ENCODE assay signal across 15 cellular contexts in the genomic region with DNA sequence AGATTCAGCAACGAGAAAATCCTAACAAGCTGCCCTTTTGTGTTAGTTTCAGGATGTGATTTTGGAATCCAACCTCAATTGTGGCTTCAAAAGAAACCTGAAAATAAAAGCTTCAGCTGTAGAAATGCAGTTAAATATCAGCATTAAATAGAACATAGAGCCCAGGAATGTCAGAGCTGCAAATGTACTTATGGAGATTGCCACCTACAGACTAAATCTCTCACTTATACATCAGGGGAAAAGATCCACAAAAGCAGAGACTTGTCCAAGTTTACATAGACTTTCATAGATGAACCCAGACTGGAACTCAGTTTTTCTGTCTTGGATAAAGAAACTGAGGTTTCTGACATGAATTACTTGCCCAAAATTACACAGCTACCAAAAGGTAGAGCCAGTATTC.
"Had no signal": no experiment of that assay in that cellular context is flagged by ENCODE, and none has a peak within 500 bp of the region (broad histone marks: within the 10 kb centered on the region; RNA-seq: fewer than 3 reads in every experiment).

No MANE protein-coding gene starts in this region.

- DNase-seq: dermis blood vessel endothelial cell; esophagus squamous epithelium; foreskin melanocyte; head of caudate nucleus; kidney; left cardiac atrium; left ventricle myocardium inferior; lower lobe of right lung; natural killer cell; right cardiac atrium; small intestine; stimulated activated CD4-positive, alpha-beta T cell treated with anti-CD3 and anti-CD28 coated beads, Interleukin-12 subunit alpha, Interleukin-12 subunit beta, amount 100 ng/mL, for 4 hours; stimulated activated naive CD8-positive, alpha-beta T cell treated with anti-CD3 and anti-CD28 coated beads, Interleukin-15, Interleukin-2, amounts not matched to agents 100 U/mL and 50 U/mL, for 24 hours; thyroid gland; uterus had no signal
